In the genomic region with DNA sequence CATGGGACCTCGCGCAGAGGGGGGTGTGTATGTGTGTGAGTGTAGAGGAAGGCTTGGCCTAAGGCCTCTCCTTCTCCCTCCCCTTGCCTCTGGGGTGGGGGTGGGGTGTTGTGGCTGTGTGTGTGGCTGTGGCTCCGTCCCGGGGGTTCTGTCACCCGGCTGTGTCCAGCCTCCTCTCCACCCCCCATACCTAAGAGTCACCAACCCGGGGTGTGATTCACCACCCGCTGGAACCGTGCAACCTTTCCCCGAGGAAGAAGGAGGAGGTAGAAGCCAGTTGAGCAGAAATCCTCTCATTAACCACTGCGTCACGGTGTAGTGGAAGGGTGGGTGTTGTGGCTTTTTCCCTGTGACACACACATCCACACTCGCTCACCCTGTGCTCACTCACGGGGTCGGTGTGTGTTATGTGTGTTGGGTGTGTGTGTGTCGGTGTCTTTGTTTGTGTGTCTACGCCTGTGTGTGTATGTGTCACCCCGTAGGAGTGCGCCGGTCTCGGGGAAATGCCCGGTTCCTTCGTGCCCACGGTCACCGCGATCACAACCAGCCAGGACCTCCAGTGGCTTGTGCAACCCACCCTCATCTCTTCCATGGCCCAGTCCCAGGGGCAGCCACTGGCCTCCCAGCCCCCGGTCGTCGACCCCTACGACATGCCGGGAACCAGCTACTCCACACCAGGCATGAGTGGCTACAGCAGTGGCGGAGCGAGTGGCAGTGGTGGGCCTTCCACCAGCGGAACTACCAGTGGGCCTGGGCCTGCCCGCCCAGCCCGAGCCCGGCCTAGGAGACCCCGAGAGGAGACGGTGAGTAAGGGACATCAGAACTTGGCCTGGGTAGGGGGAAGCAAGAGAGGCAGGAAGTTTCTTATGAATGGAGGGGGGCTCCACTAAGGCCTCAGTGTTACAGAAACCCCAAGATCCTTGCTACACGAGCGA, we compare ENCODE assay signal across 8 cellular contexts. TPM values are rescaled to one million over a fixed set of nuclear protein-coding genes. Genes with fewer than 3 reads are reported as not detected.
DNase-seq lines count a peak whose midpoint lies in the region; ATAC-seq and TF ChIP-seq lines count a peak whose summit lies in the region.

No MANE protein-coding gene starts in this region.

- H3K27me3 ChIP-seq in dorsolateral prefrontal cortex, result peaks cover 0 to 10% (median 0%) of the 10 kb centered on the region in 45 donors

- intact Hi-C loops in dorsolateral prefrontal cortex (cut with DNase I), result loop anchor here (2.0 to 10.0 kb wide), 2 partner anchors 20 to 46 kb away; partner anchors contain the start of gene ERCC1 (in 2 of the 2)

- H3K4me3 Mint-ChIP-seq in natural killer cell treated with Interleukin-12 subunit alpha and Interleukin-12 subunit beta and Interleukin-15 and Interleukin-18, amount 100 ng/mL, for 72 hours, result peak overlapping the region; percentile 93

- peak overlapping the region in 50 of 59 donors; percentile 18 to 98 (median 92) for H3K27ac ChIP-seq in dorsolateral prefrontal cortex

- TF ChIP-seq CTCF in GM12864 (IDR thresholded peaks at IDR 0.05; ENCODE audit: low read depth, low read length, missing control alignments) (no peak), dorsolateral prefrontal cortex (IDR thresholded peaks at IDR 0.05 in 54 of 56, conservative IDR thresholded peaks at IDR 0.05 in 2 of 56; ENCODE audit: low read depth in 1 of 56, partially characterized antibody in 56 of 56) (no peak)

- DNase-seq in GM12864 (ENCODE audit: low read depth) (no peak), SW480 (ENCODE audit: low spot score) (peak; percentile 48), dorsolateral prefrontal cortex (peak in 1 of 10 donors; percentile 32), NCI-H748 treated with DMSO at 0.1 percent for 48 hours (lab: John Stamatoyannopoulos, UW) (no peak), D341Med (ENCODE audit: low spot score) (no peak)
- DNase-seq in natural killer cell treated with Interleukin-12 subunit alpha and Interleukin-12 subunit beta and Interleukin-15 and Interleukin-18, amount 100 ng/mL, for 72 hours (ENCODE audit: low spot score), result no peak

- H3K27ac Mint-ChIP-seq in natural killer cell treated with Interleukin-12 subunit alpha and Interleukin-12 subunit beta and Interleukin-15 and Interleukin-18, amount 100 ng/mL, for 72 hours, result peak overlapping the region; percentile 90 to 93

- no peaks in the 10 kb centered on the region for H3K9me3 Mint-ChIP-seq in natural killer cell treated with Interleukin-12 subunit alpha and Interleukin-12 subunit beta and Interleukin-15 and Interleukin-18, amount 100 ng/mL, for 72 hours

- peaks cover 5% of the 10 kb centered on the region for H3K36me3 Mint-ChIP-seq in natural killer cell treated with Interleukin-12 subunit alpha and Interleukin-12 subunit beta and Interleukin-15 and Interleukin-18, amount 100 ng/mL, for 72 hours

- H3K4me1 Mint-ChIP-seq in natural killer cell treated with Interleukin-12 subunit alpha and Interleukin-12 subunit beta and Interleukin-15 and Interleukin-18, amount 100 ng/mL, for 72 hours (ENCODE audit: low read depth in 2 of 2), result peaks cover 41 to 47% of the 10 kb centered on the region in 2 donors

- peak overlapping the region; percentile 67 for H3K4me3 ChIP-seq in GM12864 (ENCODE audit: low read depth, low read length)
- peak overlapping the region in 58 of 59 donors; percentile 46 to 97 (median 77) for H3K4me3 ChIP-seq in dorsolateral prefrontal cortex

- no peak for ATAC-seq in natural killer cell treated with Interleukin-12 subunit alpha and Interleukin-12 subunit beta and Interleukin-15 and Interleukin-18, amount 100 ng/mL, for 72 hours
- ATAC-seq in GM21515 (IDR thresholded peaks at IDR 0.05; ENCODE audit: unreplicated experiment) (no peak), GM21619 (IDR thresholded peaks at IDR 0.05; ENCODE audit: unreplicated experiment) (no peak)

- H3K27me3 Mint-ChIP-seq in natural killer cell treated with Interleukin-12 subunit alpha and Interleukin-12 subunit beta and Interleukin-15 and Interleukin-18, amount 100 ng/mL, for 72 hours, result peaks cover 6 to 7% of the 10 kb centered on the region in 2 donors

RNA-seq across cellular contexts. Expression of gene FOSB, which starts 2.6 kb away (rescaled TPM):
- 100 to 1,000 TPM in 2 of 120 experiments, 10 to 100 TPM in 32, 1 to 10 TPM in 86; 2.6 to 168 (median 7.7) TPM for total RNA-seq in dorsolateral prefrontal cortex
- 10 to 100 TPM; 16.3 to 18.0 TPM for total RNA-seq in natural killer cell treated with Interleukin-12 subunit alpha and Interleukin-12 subunit beta and Interleukin-15 and Interleukin-18, amount 100 ng/mL, for 72 hours

RNA-seq across cellular contexts. Expression of gene RTN2, which starts 26.4 kb away (rescaled TPM):
- 100 to 1,000 TPM in 2 of 120 experiments, 10 to 100 TPM in 118; 18.9 to 124 (median 63.4) TPM for total RNA-seq in dorsolateral prefrontal cortex
- 1 to 10 TPM; 5.9 to 7.8 TPM for total RNA-seq in natural killer cell treated with Interleukin-12 subunit alpha and Interleukin-12 subunit beta and Interleukin-15 and Interleukin-18, amount 100 ng/mL, for 72 hours

RNA-seq across cellular contexts. Expression of gene PPM1N, which starts 27.8 kb away (rescaled TPM):
- total RNA-seq in dorsolateral prefrontal cortex, result 1 to 10 TPM in 108 of 120 experiments, under 1 TPM in 12; 0.59 to 4.9 (median 1.9) TPM
- total RNA-seq in natural killer cell treated with Interleukin-12 subunit alpha and Interleukin-12 subunit beta and Interleukin-15 and Interleukin-18, amount 100 ng/mL, for 72 hours, result 1 to 10 TPM; 3.2 to 3.6 TPM

RNA-seq across cellular contexts. Expression of gene VASP, which starts 36.9 kb away (rescaled TPM):
- 10 to 100 TPM in 118 of 120 experiments, 1 to 10 TPM in 2; 7.0 to 36.7 (median 18.3) TPM for total RNA-seq in dorsolateral prefrontal cortex
- 100 to 1,000 TPM; 447 to 589 TPM for total RNA-seq in natural killer cell treated with Interleukin-12 subunit alpha and Interleukin-12 subunit beta and Interleukin-15 and Interleukin-18, amount 100 ng/mL, for 72 hours

RNA-seq across cellular contexts. Expression of gene ERCC1, which starts 46.7 kb away (rescaled TPM):
- 10 to 100 TPM; 64.1 to 99.4 (median 79.0) TPM for total RNA-seq in dorsolateral prefrontal cortex
- 10 to 100 TPM; 65.0 to 67.8 TPM for total RNA-seq in natural killer cell treated with Interleukin-12 subunit alpha and Interleukin-12 subunit beta and Interleukin-15 and Interleukin-18, amount 100 ng/mL, for 72 hours
